8 cellular contexts compared by ENCODE assay signal in the genomic region with DNA sequence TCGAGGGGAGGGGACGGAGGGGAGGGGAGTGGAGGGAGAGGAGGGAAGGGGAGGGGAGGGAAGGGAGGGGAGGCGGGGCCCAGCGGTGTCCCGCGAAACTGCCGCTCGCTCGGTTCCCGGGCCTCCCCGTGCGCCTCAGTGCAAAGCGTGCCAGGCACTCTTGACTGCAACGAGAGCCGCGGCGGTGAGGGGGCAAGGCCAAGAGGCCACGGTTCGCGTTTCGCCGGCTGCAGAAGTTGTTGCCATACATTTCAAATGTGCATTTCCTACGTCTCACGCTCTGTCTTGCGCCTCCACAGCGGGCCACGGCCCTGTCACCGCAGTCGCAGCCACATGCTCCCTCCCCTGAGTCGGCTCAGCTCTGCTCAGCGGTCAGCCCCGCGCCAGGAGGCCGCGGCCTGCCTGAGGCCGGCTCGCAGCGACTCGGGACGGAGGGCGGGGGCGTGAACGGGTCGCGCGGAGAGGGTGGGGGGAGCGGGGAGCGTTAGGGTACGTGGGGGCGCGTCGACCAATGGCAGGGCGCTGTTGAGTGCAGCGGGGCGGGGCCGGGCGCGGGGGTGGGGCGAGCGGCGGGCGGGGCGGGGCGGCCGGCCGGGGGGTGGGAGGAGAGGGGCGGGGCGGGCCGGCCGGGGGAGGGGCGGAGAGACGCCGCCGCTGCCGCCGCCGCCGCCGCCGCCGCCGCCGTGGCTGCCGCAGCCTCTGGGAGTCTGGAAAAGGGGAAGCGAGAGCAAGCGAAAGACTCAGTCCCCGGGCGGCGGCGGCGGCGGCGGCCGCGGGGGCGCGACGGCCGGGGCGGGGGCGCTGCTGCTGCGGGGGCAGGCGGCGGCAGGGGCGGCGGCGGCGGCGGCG. TPM values are rescaled to one million over a fixed set of nuclear protein-coding genes. Genes with fewer than 3 reads are reported as not detected.
DNase-seq lines count a peak whose midpoint lies in the region; ATAC-seq and TF ChIP-seq lines count a peak whose summit lies in the region.

PPP2R5C (plus strand) TSS at position 678 of the 849 bp plus-strand sequence. CDS start 185 bp downstream, outside the sequence.

- H3K4me1 Mint-ChIP-seq in activated CD4-positive, alpha-beta T cell treated with anti-CD3 and anti-CD28 coated beads, Interleukin-2, amount 10 ng/mL, durations not matched to agents 24 days and 14 days = peaks cover 39% of the 10 kb centered on the region

- H3K27ac Mint-ChIP-seq in activated CD4-positive, alpha-beta T cell treated with anti-CD3 and anti-CD28 coated beads, Interleukin-2, amount 10 ng/mL, durations not matched to agents 24 days and 14 days = peak within 1 kb of the TSS; percentile 86

- TF ChIP-seq CTCF in AG09319 (IDR thresholded peaks at IDR 0.05; ENCODE audit: low read depth, low read length) = no peak

- intact Hi-C loops in activated CD4-positive, alpha-beta T cell treated with anti-CD3 and anti-CD28 coated beads, Interleukin-2, amount 10 ng/mL, durations not matched to agents 24 days and 14 days (cut with micrococcal nuclease) = loop anchor here (1.0 to 5.0 kb wide), 5 partner anchors 50 to 556 kb away; partner anchors contain the start of genes DYNC1H1, HSP90AA1 and ZNF839

- peaks cover 20% of the 10 kb centered on the region for H3K36me3 Mint-ChIP-seq in activated CD4-positive, alpha-beta T cell treated with anti-CD3 and anti-CD28 coated beads, Interleukin-2, amount 10 ng/mL, durations not matched to agents 24 days and 14 days (ENCODE audit: low read depth)

- peak within 1 kb of the TSS; percentile 99 for H3K27ac ChIP-seq in cingulate gyrus (ENCODE audit: low read depth, low read length)

- no peaks in the 10 kb centered on the region for H3K9me3 Mint-ChIP-seq in activated CD4-positive, alpha-beta T cell treated with anti-CD3 and anti-CD28 coated beads, Interleukin-2, amount 10 ng/mL, durations not matched to agents 24 days and 14 days

- H3K4me3 Mint-ChIP-seq in activated CD4-positive, alpha-beta T cell treated with anti-CD3 and anti-CD28 coated beads, Interleukin-2, amount 10 ng/mL, durations not matched to agents 24 days and 14 days = peak within 1 kb of the TSS; percentile 90

- ATAC-seq in GM19043 (IDR thresholded peaks at IDR 0.05; ENCODE audit: low read depth, unreplicated experiment) = peak; percentile 54
- peak; percentile 42 for ATAC-seq in HG03378 (IDR thresholded peaks at IDR 0.05; ENCODE audit: unreplicated experiment)

- peaks cover 3% of the 10 kb centered on the region for H3K27me3 Mint-ChIP-seq in activated CD4-positive, alpha-beta T cell treated with anti-CD3 and anti-CD28 coated beads, Interleukin-2, amount 10 ng/mL, durations not matched to agents 24 days and 14 days

- DNase-seq in AG09319 (ENCODE audit: extremely low read depth, low read depth) (peak; percentile 65), NCI-H526 treated with DMSO at 0.1 percent for 48 hours (lab: John Stamatoyannopoulos, UW) (peak; percentile 57), left kidney (ENCODE audit: low read depth, low spot score) (peak; percentile 96)
- DNase-seq in activated CD4-positive, alpha-beta T cell treated with anti-CD3 and anti-CD28 coated beads, Interleukin-2, amount 10 ng/mL, durations not matched to agents 24 days and 14 days = peak; percentile 94
- DNase-seq in stimulated activated CD4-positive, alpha-beta T cell treated with anti-CD3 and anti-CD28 coated beads, Interleukin-1b, Interleukin-23, amount 100 ng/mL, for 4 hours (ENCODE audit: low read depth in 2 of 2) = peak; percentile 79 to 85

RNA-seq across cellular contexts. Expression of gene PPP2R5C, which starts in this region (rescaled TPM):
- total RNA-seq in activated CD4-positive, alpha-beta T cell treated with anti-CD3 and anti-CD28 coated beads, Interleukin-2, amount 10 ng/mL, durations not matched to agents 24 days and 14 days = 160 and 181 TPM in 2 replicates

Comparison
In these comparisons a context has a peak if more than half of its experiments do, and no peak if none do; other contexts are left out.
1. Peak in every context shown above with its lines: DNase-seq, ATAC-seq and H3K27ac ChIP-seq.